In genomic region chr17:7306911-7307685, GRCh38 we compare ENCODE assay signal across 8 cellular contexts. TPM values are rescaled to one million over a fixed set of nuclear protein-coding genes. Genes with fewer than 3 reads are reported as not detected.
DNase-seq lines count a peak whose midpoint lies in the region; ATAC-seq and TF ChIP-seq lines count a peak whose summit lies in the region.

EIF5A (plus strand) TSS chr17:7307628; CDS start chr17:7309636, 2,008 bp downstream.

- H3K27ac ChIP-seq in adipose tissue (ENCODE audit: low read depth, low read length) (peak within 1 kb of the TSS; percentile 82), cardiac muscle cell (peak within 1 kb of the TSS; percentile 99), trophoblast cell (ENCODE audit: low read depth, low read length) (peak within 1 kb of the TSS; percentile 90), transverse colon (peak within 1 kb of the TSS; percentile 99 to 100 (median 100))

- DNase-seq in NCI-H1436 treated with DMSO at 0.1 percent for 48 hours (lab: John Stamatoyannopoulos, UW) (peak; percentile 99), T-cell (peak; percentile 99 to 100 (median 100)), cardiac muscle cell (ENCODE audit: low read depth in 1 of 2, low spot score in 1 of 2) (peak; percentile 100), trophoblast cell (peak; percentile 100), transverse colon (peak; percentile 100)

- H4K12ac ChIP-seq in trophoblast cell (ENCODE audit: low read depth, low read length), result peak within 1 kb of the TSS; percentile 93

- peak within 1 kb of the TSS; percentile 96 for H4K8ac ChIP-seq in trophoblast cell (ENCODE audit: low read depth, low read length)

- TF ChIP-seq CTCF in GM12875 (IDR thresholded peaks at IDR 0.05; ENCODE audit: borderline replicate concordance, insufficient read depth, low read depth, low read length) (no peak), cardiac muscle cell (IDR thresholded peaks at IDR 0.05; ENCODE audit: low read depth, low read length) (no peak), transverse colon (IDR thresholded peaks at IDR 0.05) (no peak)

- peak within 1 kb of the TSS; percentile 98 to 99 for H3K27ac Mint-ChIP-seq in T-cell

- peak within 1 kb of the TSS; percentile 99 for H3K9ac ChIP-seq in trophoblast cell (ENCODE audit: low read length)

- H3K9me3 Mint-ChIP-seq in T-cell, result no peaks in the 10 kb centered on the region

- H3K4me2 ChIP-seq in trophoblast cell (ENCODE audit: low read length), result peak within 1 kb of the TSS; percentile 97

- peak within 1 kb of the TSS; percentile 98 for H3K18ac ChIP-seq in trophoblast cell (ENCODE audit: low read length)

- peak within 1 kb of the TSS; percentile 98 for H2AK5ac ChIP-seq in trophoblast cell (ENCODE audit: low read length)

- peak within 1 kb of the TSS; percentile 97 for H3K14ac ChIP-seq in trophoblast cell (ENCODE audit: low read length)

- H3K36me3 Mint-ChIP-seq in T-cell, result peaks cover 33% of the 10 kb centered on the region

- H3K79me2 ChIP-seq in trophoblast cell (ENCODE audit: control insufficient read depth, insufficient read depth, low read length, poor library complexity), result peaks cover 22% of the 10 kb centered on the region

- peak; percentile 89 for TF ChIP-seq POLR2A in transverse colon (IDR thresholded peaks at IDR 0.05)

- intact Hi-C loops in transverse colon (cut with DNase I; ENCODE audit: low total_unique reads), result no loop called here

- peak within 1 kb of the TSS; percentile 89 for H2AFZ ChIP-seq in trophoblast cell (ENCODE audit: insufficient read depth, low read length, poor library complexity)

- H3K9me3 ChIP-seq in cardiac muscle cell (ENCODE audit: low read depth) (no peaks in the 10 kb centered on the region), trophoblast cell (ENCODE audit: insufficient read depth, low read depth, low read length) (no peaks in the 10 kb centered on the region), transverse colon (no peaks in the 10 kb centered on the region)

- H2BK5ac ChIP-seq in trophoblast cell (ENCODE audit: low read depth, low read length, poor library complexity), result peak within 1 kb of the TSS; percentile 95

- no peak within 1 kb of the TSS for H2BK12ac ChIP-seq in trophoblast cell (ENCODE audit: low read length)

- peaks cover 33 to 39% (median 37%) of the 10 kb centered on the region in 3 donors for H3K4me1 Mint-ChIP-seq in T-cell

- peaks cover 16% of the 10 kb centered on the region for H3K79me1 ChIP-seq in trophoblast cell (ENCODE audit: low read length)

- peak within 1 kb of the TSS; percentile 82 for H2BK120ac ChIP-seq in trophoblast cell (ENCODE audit: insufficient read depth, low read length, poor library complexity)

- CTCF ChIA-PET in T-cell (lab: Charles Lee), result no interaction called here

- H3K4me1 ChIP-seq in cardiac muscle cell (ENCODE audit: low read depth) (peaks cover 10% of the 10 kb centered on the region), trophoblast cell (ENCODE audit: control insufficient read depth in 1 of 2, insufficient read depth in 2 of 2, low read length in 2 of 2) (peaks cover 4% of the 10 kb centered on the region in 2 experiments), transverse colon (peaks cover 11 to 30% (median 24%) of the 10 kb centered on the region in 4 donors)

- no peaks in the 10 kb centered on the region for H3K27me3 Mint-ChIP-seq in T-cell

- WGBS in adipose tissue, 3 donors, result 0 to 1% (median 1%) methylated on average over 64 of the region's 64 CpGs
- no CpG with 5 or more reads among the region's 64 CpGs for WGBS in trophoblast cell (ENCODE audit: extremely low coverage, insufficient coverage, insufficient read length)
- 1% methylated on average over 64 of the region's 64 CpGs; no CpG with 5 or more reads in 1 of the 2 donors for WGBS in transverse colon (ENCODE audit: low coverage in 1 of 2), 2 donors

- peak; percentile 79 for ATAC-seq in HG02798 (IDR thresholded peaks at IDR 0.05; ENCODE audit: poor library complexity, unreplicated experiment)
- peak; percentile 75 to 83 (median 80) for ATAC-seq in T-cell (replicated peaks in 1 of 4)

- H4K91ac ChIP-seq in trophoblast cell (ENCODE audit: low read depth, low read length), result peak within 1 kb of the TSS; percentile 94

- peak within 1 kb of the TSS; percentile 91 for H3K4me3 ChIP-seq in GM12875 (ENCODE audit: low read depth, low read length)
- H3K4me3 ChIP-seq in cardiac muscle cell, result peak within 1 kb of the TSS; percentile 90
- H3K4me3 ChIP-seq in trophoblast cell (ENCODE audit: low read depth, low read length), result peak within 1 kb of the TSS; percentile 99
- H3K4me3 ChIP-seq in transverse colon, result peak within 1 kb of the TSS; percentile 85 to 99 (median 96)

- H3K27me3 ChIP-seq in cardiac muscle cell (no peaks in the 10 kb centered on the region), trophoblast cell (ENCODE audit: insufficient read depth, low read length) (no peaks in the 10 kb centered on the region), transverse colon (no peaks in the 10 kb centered on the region)

- H3K4ac ChIP-seq in trophoblast cell (ENCODE audit: low read depth, low read length), result peak within 1 kb of the TSS; percentile 80

- H3K4me3 Mint-ChIP-seq in T-cell, result peak within 1 kb of the TSS; percentile 80 to 96 (median 93)

- in situ Hi-C loops in transverse colon (cut with MboI; ENCODE audit: low pct_ligation_motif_present in 1 of 4, low pct_unique_long_range_greater_than_20kb in 1 of 4, low sequenced_read_pairs in 3 of 4), result no loop called here

- no peak for TF ChIP-seq EP300 in transverse colon (IDR thresholded peaks at IDR 0.05; ENCODE audit: low read depth)

- H3K23ac ChIP-seq in trophoblast cell (ENCODE audit: low read length), result no peak within 1 kb of the TSS

- H3K36me3 ChIP-seq in cardiac muscle cell, result peaks cover 19% of the 10 kb centered on the region
- peaks cover 18 to 24% of the 10 kb centered on the region in 2 experiments for H3K36me3 ChIP-seq in trophoblast cell (ENCODE audit: control insufficient read depth in 1 of 2, insufficient read depth in 2 of 2, low read length in 2 of 2)
- peaks cover 0 to 23% (median 12%) of the 10 kb centered on the region in 4 donors for H3K36me3 ChIP-seq in transverse colon

- POLR2A ChIA-PET in T-cell (lab: Charles Lee), result no interaction called here

RNA-seq across cellular contexts. Expression of gene EIF5A, which starts in this region (rescaled TPM):
- total RNA-seq in T-cell, result 100 to 1,000 TPM; 286 to 481 (median 306) TPM
- 100 to 1,000 TPM; 204 to 587 (median 428) TPM for polyA plus RNA-seq in adipose tissue
- total RNA-seq in cardiac muscle cell, result 319 and 545 TPM in 2 replicates
- 719 and 988 TPM in 2 replicates for polyA plus RNA-seq in cardiac muscle cell
- polyA plus RNA-seq in trophoblast cell (2013), result 585 and 612 TPM in 2 replicates
- 100 to 1,000 TPM in 3 of 4 donors, 10 to 100 TPM in 1; 91.3 to 188 (median 149) TPM for total RNA-seq in transverse colon

Comparison
In these comparisons a context has a peak if more than half of its experiments do, and no peak if none do; other contexts are left out.
1. Peak in every context shown above with its lines: DNase-seq, ATAC-seq, H3K4me3 ChIP-seq and H3K27ac ChIP-seq.